In the genomic region with DNA sequence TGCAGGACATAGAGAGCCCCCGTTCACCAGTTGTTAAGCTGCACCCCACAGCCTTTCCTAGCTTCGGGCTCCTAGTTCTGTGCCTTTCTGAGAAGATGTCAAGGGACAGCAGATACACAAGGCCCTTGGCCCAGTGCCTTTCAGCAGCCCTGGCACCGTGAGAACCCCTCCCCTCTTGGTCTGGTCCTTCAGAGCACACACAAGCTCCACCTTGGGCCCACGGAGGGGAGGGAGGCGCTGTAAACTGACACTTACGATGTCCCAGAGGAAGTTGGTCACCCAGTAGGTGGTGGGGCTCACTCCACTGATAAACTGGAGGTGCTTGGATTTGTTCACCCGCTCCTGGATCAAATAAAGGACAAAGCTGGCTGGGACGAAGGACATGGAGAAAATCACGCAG, we compare ENCODE assay signal across 2 cellular contexts.
TF ChIP-seq lines count a peak whose summit lies in the region.

No MANE protein-coding gene starts in this region.

TF ChIP-seq in GM23338, 12 proteins besides CTCF, POLR2A, EP300 and RAD21 (continued from another document):
- TF ChIP-seq, protein P1, sequence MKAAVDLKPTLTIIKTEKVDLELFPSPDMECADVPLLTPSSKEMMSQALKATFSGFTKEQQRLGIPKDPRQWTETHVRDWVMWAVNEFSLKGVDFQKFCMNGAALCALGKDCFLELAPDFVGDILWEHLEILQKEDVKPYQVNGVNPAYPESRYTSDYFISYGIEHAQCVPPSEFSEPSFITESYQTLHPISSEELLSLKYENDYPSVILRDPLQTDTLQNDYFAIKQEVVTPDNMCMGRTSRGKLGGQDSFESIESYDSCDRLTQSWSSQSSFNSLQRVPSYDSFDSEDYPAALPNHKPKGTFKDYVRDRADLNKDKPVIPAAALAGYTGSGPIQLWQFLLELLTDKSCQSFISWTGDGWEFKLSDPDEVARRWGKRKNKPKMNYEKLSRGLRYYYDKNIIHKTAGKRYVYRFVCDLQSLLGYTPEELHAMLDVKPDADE (IDR thresholded peaks at IDR 0.05): no peak

TF ChIP-seq in WTC11, 78 proteins besides CTCF, POLR2A, EP300 and RAD21 (continued from another document):
- TF ChIP-seq, protein P2, sequence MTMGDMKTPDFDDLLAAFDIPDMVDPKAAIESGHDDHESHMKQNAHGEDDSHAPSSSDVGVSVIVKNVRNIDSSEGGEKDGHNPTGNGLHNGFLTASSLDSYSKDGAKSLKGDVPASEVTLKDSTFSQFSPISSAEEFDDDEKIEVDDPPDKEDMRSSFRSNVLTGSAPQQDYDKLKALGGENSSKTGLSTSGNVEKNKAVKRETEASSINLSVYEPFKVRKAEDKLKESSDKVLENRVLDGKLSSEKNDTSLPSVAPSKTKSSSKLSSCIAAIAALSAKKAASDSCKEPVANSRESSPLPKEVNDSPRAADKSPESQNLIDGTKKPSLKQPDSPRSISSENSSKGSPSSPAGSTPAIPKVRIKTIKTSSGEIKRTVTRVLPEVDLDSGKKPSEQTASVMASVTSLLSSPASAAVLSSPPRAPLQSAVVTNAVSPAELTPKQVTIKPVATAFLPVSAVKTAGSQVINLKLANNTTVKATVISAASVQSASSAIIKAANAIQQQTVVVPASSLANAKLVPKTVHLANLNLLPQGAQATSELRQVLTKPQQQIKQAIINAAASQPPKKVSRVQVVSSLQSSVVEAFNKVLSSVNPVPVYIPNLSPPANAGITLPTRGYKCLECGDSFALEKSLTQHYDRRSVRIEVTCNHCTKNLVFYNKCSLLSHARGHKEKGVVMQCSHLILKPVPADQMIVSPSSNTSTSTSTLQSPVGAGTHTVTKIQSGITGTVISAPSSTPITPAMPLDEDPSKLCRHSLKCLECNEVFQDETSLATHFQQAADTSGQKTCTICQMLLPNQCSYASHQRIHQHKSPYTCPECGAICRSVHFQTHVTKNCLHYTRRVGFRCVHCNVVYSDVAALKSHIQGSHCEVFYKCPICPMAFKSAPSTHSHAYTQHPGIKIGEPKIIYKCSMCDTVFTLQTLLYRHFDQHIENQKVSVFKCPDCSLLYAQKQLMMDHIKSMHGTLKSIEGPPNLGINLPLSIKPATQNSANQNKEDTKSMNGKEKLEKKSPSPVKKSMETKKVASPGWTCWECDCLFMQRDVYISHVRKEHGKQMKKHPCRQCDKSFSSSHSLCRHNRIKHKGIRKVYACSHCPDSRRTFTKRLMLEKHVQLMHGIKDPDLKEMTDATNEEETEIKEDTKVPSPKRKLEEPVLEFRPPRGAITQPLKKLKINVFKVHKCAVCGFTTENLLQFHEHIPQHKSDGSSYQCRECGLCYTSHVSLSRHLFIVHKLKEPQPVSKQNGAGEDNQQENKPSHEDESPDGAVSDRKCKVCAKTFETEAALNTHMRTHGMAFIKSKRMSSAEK (CRISPR knock-in tag; IDR thresholded peaks at IDR 0.05; ENCODE audit: borderline replicate concordance): no peak
- TF ChIP-seq, protein P3, sequence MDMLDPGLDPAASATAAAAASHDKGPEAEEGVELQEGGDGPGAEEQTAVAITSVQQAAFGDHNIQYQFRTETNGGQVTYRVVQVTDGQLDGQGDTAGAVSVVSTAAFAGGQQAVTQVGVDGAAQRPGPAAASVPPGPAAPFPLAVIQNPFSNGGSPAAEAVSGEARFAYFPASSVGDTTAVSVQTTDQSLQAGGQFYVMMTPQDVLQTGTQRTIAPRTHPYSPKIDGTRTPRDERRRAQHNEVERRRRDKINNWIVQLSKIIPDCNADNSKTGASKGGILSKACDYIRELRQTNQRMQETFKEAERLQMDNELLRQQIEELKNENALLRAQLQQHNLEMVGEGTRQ (CRISPR knock-in tag; IDR thresholded peaks at IDR 0.05): no peak
- TF ChIP-seq NR3C1 (CRISPR knock-in tag; conservative IDR thresholded peaks at IDR 0.05; ENCODE audit: low read depth): no peak
- TF ChIP-seq, protein P4, sequence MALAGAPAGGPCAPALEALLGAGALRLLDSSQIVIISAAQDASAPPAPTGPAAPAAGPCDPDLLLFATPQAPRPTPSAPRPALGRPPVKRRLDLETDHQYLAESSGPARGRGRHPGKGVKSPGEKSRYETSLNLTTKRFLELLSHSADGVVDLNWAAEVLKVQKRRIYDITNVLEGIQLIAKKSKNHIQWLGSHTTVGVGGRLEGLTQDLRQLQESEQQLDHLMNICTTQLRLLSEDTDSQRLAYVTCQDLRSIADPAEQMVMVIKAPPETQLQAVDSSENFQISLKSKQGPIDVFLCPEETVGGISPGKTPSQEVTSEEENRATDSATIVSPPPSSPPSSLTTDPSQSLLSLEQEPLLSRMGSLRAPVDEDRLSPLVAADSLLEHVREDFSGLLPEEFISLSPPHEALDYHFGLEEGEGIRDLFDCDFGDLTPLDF (CRISPR knock-in tag; IDR thresholded peaks at IDR 0.05): no peak
- no peak for TF ChIP-seq TEAD4 (CRISPR knock-in tag; IDR thresholded peaks at IDR 0.05)
- no peak for TF ChIP-seq NFYB (CRISPR knock-in tag; conservative IDR thresholded peaks at IDR 0.05; ENCODE audit: low read depth)
- TF ChIP-seq, protein P5, sequence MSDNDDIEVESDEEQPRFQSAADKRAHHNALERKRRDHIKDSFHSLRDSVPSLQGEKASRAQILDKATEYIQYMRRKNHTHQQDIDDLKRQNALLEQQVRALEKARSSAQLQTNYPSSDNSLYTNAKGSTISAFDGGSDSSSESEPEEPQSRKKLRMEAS (CRISPR knock-in tag; IDR thresholded peaks at IDR 0.05): no peak
- TF ChIP-seq, protein P6, sequence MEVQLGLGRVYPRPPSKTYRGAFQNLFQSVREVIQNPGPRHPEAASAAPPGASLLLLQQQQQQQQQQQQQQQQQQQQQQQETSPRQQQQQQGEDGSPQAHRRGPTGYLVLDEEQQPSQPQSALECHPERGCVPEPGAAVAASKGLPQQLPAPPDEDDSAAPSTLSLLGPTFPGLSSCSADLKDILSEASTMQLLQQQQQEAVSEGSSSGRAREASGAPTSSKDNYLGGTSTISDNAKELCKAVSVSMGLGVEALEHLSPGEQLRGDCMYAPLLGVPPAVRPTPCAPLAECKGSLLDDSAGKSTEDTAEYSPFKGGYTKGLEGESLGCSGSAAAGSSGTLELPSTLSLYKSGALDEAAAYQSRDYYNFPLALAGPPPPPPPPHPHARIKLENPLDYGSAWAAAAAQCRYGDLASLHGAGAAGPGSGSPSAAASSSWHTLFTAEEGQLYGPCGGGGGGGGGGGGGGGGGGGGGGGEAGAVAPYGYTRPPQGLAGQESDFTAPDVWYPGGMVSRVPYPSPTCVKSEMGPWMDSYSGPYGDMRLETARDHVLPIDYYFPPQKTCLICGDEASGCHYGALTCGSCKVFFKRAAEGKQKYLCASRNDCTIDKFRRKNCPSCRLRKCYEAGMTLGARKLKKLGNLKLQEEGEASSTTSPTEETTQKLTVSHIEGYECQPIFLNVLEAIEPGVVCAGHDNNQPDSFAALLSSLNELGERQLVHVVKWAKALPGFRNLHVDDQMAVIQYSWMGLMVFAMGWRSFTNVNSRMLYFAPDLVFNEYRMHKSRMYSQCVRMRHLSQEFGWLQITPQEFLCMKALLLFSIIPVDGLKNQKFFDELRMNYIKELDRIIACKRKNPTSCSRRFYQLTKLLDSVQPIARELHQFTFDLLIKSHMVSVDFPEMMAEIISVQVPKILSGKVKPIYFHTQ (CRISPR knock-in tag; IDR thresholded peaks at IDR 0.05): no peak
- TF ChIP-seq FOXP1 (CRISPR knock-in tag; IDR thresholded peaks at IDR 0.05; ENCODE audit: borderline replicate concordance): no peak
